Comparison of ENCODE assay signal across 1 cellular context in genomic region chr17:38559025-38559879, GRCh38.
TF ChIP-seq lines count a peak whose summit lies in the region.

No MANE protein-coding gene starts in this region.

TF ChIP-seq in HepG2, 621 proteins besides CTCF, POLR2A, EP300 and RAD21 (continued from another document and continues in another):
- TF ChIP-seq, protein P1, sequence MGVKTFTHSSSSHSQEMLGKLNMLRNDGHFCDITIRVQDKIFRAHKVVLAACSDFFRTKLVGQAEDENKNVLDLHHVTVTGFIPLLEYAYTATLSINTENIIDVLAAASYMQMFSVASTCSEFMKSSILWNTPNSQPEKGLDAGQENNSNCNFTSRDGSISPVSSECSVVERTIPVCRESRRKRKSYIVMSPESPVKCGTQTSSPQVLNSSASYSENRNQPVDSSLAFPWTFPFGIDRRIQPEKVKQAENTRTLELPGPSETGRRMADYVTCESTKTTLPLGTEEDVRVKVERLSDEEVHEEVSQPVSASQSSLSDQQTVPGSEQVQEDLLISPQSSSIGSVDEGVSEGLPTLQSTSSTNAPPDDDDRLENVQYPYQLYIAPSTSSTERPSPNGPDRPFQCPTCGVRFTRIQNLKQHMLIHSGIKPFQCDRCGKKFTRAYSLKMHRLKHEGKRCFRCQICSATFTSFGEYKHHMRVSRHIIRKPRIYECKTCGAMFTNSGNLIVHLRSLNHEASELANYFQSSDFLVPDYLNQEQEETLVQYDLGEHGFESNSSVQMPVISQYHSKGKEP (CRISPR knock-in tag; IDR thresholded peaks at IDR 0.05) = no peak
- TF ChIP-seq GABPA (IDR thresholded peaks at IDR 0.05; ENCODE audit: low read depth, low read length) (no peak), GABPA (CRISPR knock-in tag; IDR thresholded peaks at IDR 0.05; ENCODE audit: low read depth) (no peak), EEA1 (CRISPR knock-in tag; IDR thresholded peaks at IDR 0.05; ENCODE audit: borderline replicate concordance) (peak; percentile 85; the same call in 1 of the 2 replicates), PLRG1 (conservative IDR thresholded peaks at IDR 0.05) (no peak), FOXA1 (IDR thresholded peaks at IDR 0.05) (0 out of 2 replicates have a peak, but pooled peaks have one; percentile 6), FOXA1 (CRISPR knock-in tag; IDR thresholded peaks at IDR 0.05) (no peak), KDM3A (CRISPR knock-in tag; IDR thresholded peaks at IDR 0.05; ENCODE audit: low read depth) (peak; percentile 82; the same call in 1 of the 2 replicates), AGO2 (optimal IDR thresholded peaks at IDR 0.05; ENCODE audit: low read depth, low read length) (no peak), ZFP36 (IDR thresholded peaks at IDR 0.05; ENCODE audit: borderline replicate concordance, low read depth, low read length, partially characterized antibody) (no peak), ZNF143 (CRISPR knock-in tag; IDR thresholded peaks at IDR 0.05) (no peak), ZNF232 (CRISPR knock-in tag; IDR thresholded peaks at IDR 0.05; ENCODE audit: borderline replicate concordance) (0 out of 2 replicates have a peak, but pooled peaks have one; percentile 55), HOXA3 (CRISPR knock-in tag; IDR thresholded peaks at IDR 0.05) (peak; percentile 78), THAP8 (CRISPR knock-in tag; IDR thresholded peaks at IDR 0.05; ENCODE audit: borderline replicate concordance) (no peak), ZNF746 (CRISPR knock-in tag; IDR thresholded peaks at IDR 0.05) (no peak), SMAD3 (CRISPR knock-in tag; IDR thresholded peaks at IDR 0.05) (no peak), ZNF713 (CRISPR knock-in tag; IDR thresholded peaks at IDR 0.05) (no peak), PBX2 (CRISPR knock-in tag; IDR thresholded peaks at IDR 0.05) (no peak), FOXJ3 (CRISPR knock-in tag; IDR thresholded peaks at IDR 0.05; ENCODE audit: borderline replicate concordance) (no peak), SMAD9 (CRISPR knock-in tag; IDR thresholded peaks at IDR 0.05) (no peak), NFKB2 (CRISPR knock-in tag; IDR thresholded peaks at IDR 0.05; ENCODE audit: borderline replicate concordance) (no peak; the same call in 1 of the 2 replicates), ZNF678 (CRISPR knock-in tag; IDR thresholded peaks at IDR 0.05) (no peak), SP1 (IDR thresholded peaks at IDR 0.05) (no peak), SP1 (CRISPR knock-in tag; IDR thresholded peaks at IDR 0.05) (peak; percentile 93), KDM5B (CRISPR knock-in tag; IDR thresholded peaks at IDR 0.05; ENCODE audit: borderline replicate concordance) (peak; percentile 55), ZNF550 (CRISPR knock-in tag; IDR thresholded peaks at IDR 0.05; ENCODE audit: borderline replicate concordance) (no peak), HINFP (CRISPR knock-in tag; IDR thresholded peaks at IDR 0.05; ENCODE audit: low read depth) (no peak; the same call in 1 of the 2 replicates), ETV6 (CRISPR knock-in tag; conservative IDR thresholded peaks at IDR 0.05) (no peak), ZFP1 (CRISPR knock-in tag; IDR thresholded peaks at IDR 0.05) (0 out of 2 replicates have a peak, but pooled peaks have one; percentile 26), KLF13 (CRISPR knock-in tag; IDR thresholded peaks at IDR 0.05) (no peak), ZGPAT (CRISPR knock-in tag; IDR thresholded peaks at IDR 0.05) (peak; percentile 61; the same call in 1 of the 2 replicates), EZH2 (conservative IDR thresholded peaks at IDR 0.05; ENCODE audit: low read depth, low read length) (no peak), SETDB1 (CRISPR knock-in tag; IDR thresholded peaks at IDR 0.05; ENCODE audit: borderline replicate concordance) (no peak), ZNF720 (CRISPR knock-in tag; IDR thresholded peaks at IDR 0.05) (no peak), HNF4G (IDR thresholded peaks at IDR 0.05; ENCODE audit: borderline replicate concordance, low read depth, low read length) (peak; percentile 28; the same call in 1 of the 2 replicates), HNF4G (CRISPR knock-in tag; IDR thresholded peaks at IDR 0.05; ENCODE audit: borderline replicate concordance, low read depth) (no peak; the same call in 1 of the 2 replicates), SPEN (CRISPR knock-in tag; IDR thresholded peaks at IDR 0.05; ENCODE audit: low read depth) (peak; percentile 81), ZNF160 (CRISPR knock-in tag; IDR thresholded peaks at IDR 0.05) (no peak), THYN1 (CRISPR knock-in tag; IDR thresholded peaks at IDR 0.05; ENCODE audit: borderline replicate concordance, low read depth) (no peak), SAFB2 (CRISPR knock-in tag; IDR thresholded peaks at IDR 0.05; ENCODE audit: borderline replicate concordance, low read depth) (0 out of 2 replicates have a peak, but pooled peaks have one; percentile 86), TIGD3 (CRISPR knock-in tag; IDR thresholded peaks at IDR 0.05; ENCODE audit: borderline replicate concordance) (no peak), ZNF782 (CRISPR knock-in tag; IDR thresholded peaks at IDR 0.05; ENCODE audit: borderline replicate concordance) (no peak), ZNF552 (CRISPR knock-in tag; IDR thresholded peaks at IDR 0.05; ENCODE audit: borderline replicate concordance) (peak; percentile 85), ZNF138 (CRISPR knock-in tag; IDR thresholded peaks at IDR 0.05; ENCODE audit: low read depth) (no peak), AHR (CRISPR knock-in tag; IDR thresholded peaks at IDR 0.05) (0 out of 2 replicates have a peak, but pooled peaks have one; percentile 18), CHD4 (IDR thresholded peaks at IDR 0.05; ENCODE audit: borderline replicate concordance, low read length) (no peak), GLMP (CRISPR knock-in tag; IDR thresholded peaks at IDR 0.05; ENCODE audit: borderline replicate concordance) (no peak)
- TF ChIP-seq, protein P2, sequence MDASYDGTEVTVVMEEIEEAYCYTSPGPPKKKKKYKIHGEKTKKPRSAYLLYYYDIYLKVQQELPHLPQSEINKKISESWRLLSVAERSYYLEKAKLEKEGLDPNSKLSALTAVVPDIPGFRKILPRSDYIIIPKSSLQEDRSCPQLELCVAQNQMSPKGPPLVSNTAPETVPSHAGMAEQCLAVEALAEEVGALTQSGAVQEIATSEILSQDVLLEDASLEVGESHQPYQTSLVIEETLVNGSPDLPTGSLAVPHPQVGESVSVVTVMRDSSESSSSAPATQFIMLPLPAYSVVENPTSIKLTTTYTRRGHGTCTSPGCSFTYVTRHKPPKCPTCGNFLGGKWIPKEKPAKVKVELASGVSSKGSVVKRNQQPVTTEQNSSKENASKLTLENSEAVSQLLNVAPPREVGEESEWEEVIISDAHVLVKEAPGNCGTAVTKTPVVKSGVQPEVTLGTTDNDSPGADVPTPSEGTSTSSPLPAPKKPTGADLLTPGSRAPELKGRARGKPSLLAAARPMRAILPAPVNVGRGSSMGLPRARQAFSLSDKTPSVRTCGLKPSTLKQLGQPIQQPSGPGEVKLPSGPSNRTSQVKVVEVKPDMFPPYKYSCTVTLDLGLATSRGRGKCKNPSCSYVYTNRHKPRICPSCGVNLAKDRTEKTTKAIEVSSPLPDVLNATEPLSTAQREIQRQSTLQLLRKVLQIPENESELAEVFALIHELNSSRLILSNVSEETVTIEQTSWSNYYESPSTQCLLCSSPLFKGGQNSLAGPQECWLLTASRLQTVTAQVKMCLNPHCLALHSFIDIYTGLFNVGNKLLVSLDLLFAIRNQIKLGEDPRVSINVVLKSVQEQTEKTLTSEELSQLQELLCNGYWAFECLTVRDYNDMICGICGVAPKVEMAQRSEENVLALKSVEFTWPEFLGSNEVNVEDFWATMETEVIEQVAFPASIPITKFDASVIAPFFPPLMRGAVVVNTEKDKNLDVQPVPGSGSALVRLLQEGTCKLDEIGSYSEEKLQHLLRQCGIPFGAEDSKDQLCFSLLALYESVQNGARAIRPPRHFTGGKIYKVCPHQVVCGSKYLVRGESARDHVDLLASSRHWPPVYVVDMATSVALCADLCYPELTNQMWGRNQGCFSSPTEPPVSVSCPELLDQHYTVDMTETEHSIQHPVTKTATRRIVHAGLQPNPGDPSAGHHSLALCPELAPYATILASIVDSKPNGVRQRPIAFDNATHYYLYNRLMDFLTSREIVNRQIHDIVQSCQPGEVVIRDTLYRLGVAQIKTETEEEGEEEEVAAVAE (CRISPR knock-in tag; IDR thresholded peaks at IDR 0.05; ENCODE audit: borderline replicate concordance) = no peak
- TF ChIP-seq, protein P3, sequence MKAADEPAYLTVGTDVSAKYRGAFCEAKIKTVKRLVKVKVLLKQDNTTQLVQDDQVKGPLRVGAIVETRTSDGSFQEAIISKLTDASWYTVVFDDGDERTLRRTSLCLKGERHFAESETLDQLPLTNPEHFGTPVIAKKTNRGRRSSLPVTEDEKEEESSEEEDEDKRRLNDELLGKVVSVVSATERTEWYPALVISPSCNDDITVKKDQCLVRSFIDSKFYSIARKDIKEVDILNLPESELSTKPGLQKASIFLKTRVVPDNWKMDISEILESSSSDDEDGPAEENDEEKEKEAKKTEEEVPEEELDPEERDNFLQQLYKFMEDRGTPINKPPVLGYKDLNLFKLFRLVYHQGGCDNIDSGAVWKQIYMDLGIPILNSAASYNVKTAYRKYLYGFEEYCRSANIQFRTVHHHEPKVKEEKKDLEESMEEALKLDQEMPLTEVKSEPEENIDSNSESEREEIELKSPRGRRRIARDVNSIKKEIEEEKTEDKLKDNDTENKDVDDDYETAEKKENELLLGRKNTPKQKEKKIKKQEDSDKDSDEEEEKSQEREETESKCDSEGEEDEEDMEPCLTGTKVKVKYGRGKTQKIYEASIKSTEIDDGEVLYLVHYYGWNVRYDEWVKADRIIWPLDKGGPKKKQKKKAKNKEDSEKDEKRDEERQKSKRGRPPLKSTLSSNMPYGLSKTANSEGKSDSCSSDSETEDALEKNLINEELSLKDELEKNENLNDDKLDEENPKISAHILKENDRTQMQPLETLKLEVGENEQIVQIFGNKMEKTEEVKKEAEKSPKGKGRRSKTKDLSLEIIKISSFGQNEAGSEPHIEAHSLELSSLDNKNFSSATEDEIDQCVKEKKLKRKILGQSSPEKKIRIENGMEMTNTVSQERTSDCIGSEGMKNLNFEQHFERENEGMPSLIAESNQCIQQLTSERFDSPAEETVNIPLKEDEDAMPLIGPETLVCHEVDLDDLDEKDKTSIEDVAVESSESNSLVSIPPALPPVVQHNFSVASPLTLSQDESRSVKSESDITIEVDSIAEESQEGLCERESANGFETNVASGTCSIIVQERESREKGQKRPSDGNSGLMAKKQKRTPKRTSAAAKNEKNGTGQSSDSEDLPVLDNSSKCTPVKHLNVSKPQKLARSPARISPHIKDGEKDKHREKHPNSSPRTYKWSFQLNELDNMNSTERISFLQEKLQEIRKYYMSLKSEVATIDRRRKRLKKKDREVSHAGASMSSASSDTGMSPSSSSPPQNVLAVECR (CRISPR knock-in tag; IDR thresholded peaks at IDR 0.05; ENCODE audit: borderline replicate concordance) = peak; percentile 75; the same call in 1 of the 2 replicates
